Comparison of ENCODE assay signal across 34 cellular contexts in the genomic region with DNA sequence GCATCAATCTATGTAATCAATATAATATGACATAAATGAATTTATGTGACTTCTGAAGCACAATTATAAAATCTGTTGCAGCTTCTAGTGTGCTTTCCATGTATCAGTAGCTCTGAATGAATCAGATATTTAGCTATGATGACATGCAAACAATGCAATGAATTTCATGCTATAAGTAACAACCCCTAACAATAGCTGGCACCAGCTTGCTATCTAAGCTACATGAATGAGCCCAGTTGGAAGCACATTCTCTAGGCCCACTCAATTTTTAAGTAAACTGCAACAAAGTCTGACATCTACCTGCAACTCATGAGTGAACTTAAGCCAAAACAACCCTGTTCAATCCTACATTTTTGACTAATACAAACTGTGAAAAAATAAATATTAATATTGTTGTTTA.
A peak's percentile ranks its signal among the peaks of the same experiment; 100 is the strongest.
DNase-seq lines count a peak whose midpoint lies in the region; TF ChIP-seq lines count a peak whose summit lies in the region.
"Had no signal": no experiment of that assay in that cellular context is flagged by ENCODE, and none has a peak within 500 bp of the region (broad histone marks: within the 10 kb centered on the region; RNA-seq: fewer than 3 reads in every experiment).

No MANE protein-coding gene starts in this region.

- H4K5ac ChIP-seq in mesendoderm (ENCODE audit: low read length): no peak overlapping the region

- H4K8ac ChIP-seq in mesendoderm (ENCODE audit: low read depth, low read length): no peak overlapping the region

- H2BK120ac ChIP-seq in mesendoderm (ENCODE audit: low read depth, low read length): no peak overlapping the region

- no peaks in the 10 kb centered on the region for H3K36me3 ChIP-seq in mesendoderm (ENCODE audit: control insufficient read depth, insufficient read depth, low read length)
- H3K36me3 ChIP-seq: BE2C; BLaER1; BLaER1 treated with 17β-estradiol and CSF1 and Interleukin-3, amounts not matched to agents 10 nM and 100 nM had no signal

- no peak overlapping the region for H2BK5ac ChIP-seq in mesendoderm (ENCODE audit: low read length)

- TF ChIP-seq RAD21 in Ishikawa (IDR thresholded peaks at IDR 0.05; ENCODE audit: low read depth): 0 out of 2 replicates have a peak, but pooled peaks have one; percentile 6

- TF ChIP-seq EP300 in Ishikawa (IDR thresholded peaks at IDR 0.05; ENCODE audit: borderline replicate concordance): peak; percentile 80

- no peaks in the 10 kb centered on the region for H3K79me1 ChIP-seq in mesendoderm (ENCODE audit: low read length)

- no peak overlapping the region for H3K4me3 ChIP-seq in mesendoderm (ENCODE audit: low read length)
- H3K4me3 ChIP-seq: A549; BLaER1; BLaER1 treated with 17β-estradiol and CSF1 and Interleukin-3, amounts not matched to agents 10 nM and 100 nM had no signal

- no peaks in the 10 kb centered on the region for H3K79me2 ChIP-seq in mesendoderm (ENCODE audit: control insufficient read depth, insufficient read depth, low read length)

- no peak overlapping the region for H3K9ac ChIP-seq in mesendoderm (ENCODE audit: low read length)
- H3K9ac ChIP-seq: BLaER1; BLaER1 treated with 17β-estradiol and CSF1 and Interleukin-3, amounts not matched to agents 10 nM and 100 nM had no signal

- no peak for TF ChIP-seq CTCF in CD14-positive monocyte (IDR thresholded peaks at IDR 0.05)

- no peak overlapping the region for H3K4ac ChIP-seq in mesendoderm (ENCODE audit: low read depth, low read length)

- no peaks in the 10 kb centered on the region for H3K27me3 Mint-ChIP-seq in activated CD4-positive, alpha-beta memory T cell treated with anti-CD3 and anti-CD28 coated beads for 36 hours
- H3K27me3 Mint-ChIP-seq in CD14-positive monocyte (ENCODE audit: low read depth in 3 of 3): no peaks in the 10 kb centered on the region
- H3K27me3 Mint-ChIP-seq: B cell; CD4-positive, alpha-beta memory T cell; CD4-positive, alpha-beta T cell; CD4-positive, CD25-positive, alpha-beta regulatory T cell; CD8-positive, alpha-beta memory T cell had no signal

- CTCF ChIA-PET in activated CD4-positive, alpha-beta memory T cell treated with anti-CD3 and anti-CD28 coated beads for 36 hours (lab: Charles Lee): no interaction called here

- DNase-seq in NCI-H345 treated with DMSO at 0.1 percent for 48 hours (lab: John Stamatoyannopoulos, UW; ENCODE audit: unreplicated experiment): peak; percentile 5
- no peak for DNase-seq in NCI-H345 (lab: John Stamatoyannopoulos, UW)
- DNase-seq in NCI-H69 (lab: John Stamatoyannopoulos, UW): peak; percentile 19
- peak; percentile 2 for DNase-seq in mesendoderm
- no peak for DNase-seq in SIG-M5 (lab: John Stamatoyannopoulos, UW)
- no peak for DNase-seq in activated CD4-positive, alpha-beta memory T cell treated with anti-CD3 and anti-CD28 coated beads for 36 hours
- DNase-seq in CD14-positive monocyte (ENCODE audit: low spot score): no peak
- DNase-seq: 8988T; ACHN; AML-193; BE2C; C1 segment of cervical spinal cord; Caco-2; Calu3; CD4-positive, alpha-beta memory T cell; CD4-positive, alpha-beta T cell; CD4-positive, CD25-positive, alpha-beta regulatory T cell; CD8-positive, alpha-beta memory T cell; CD8-positive, alpha-beta T cell; COR-L47; DMS 273 treated with DMSO at 0.1 percent for 48 hours; DMS153; DMS53; DMS79; DMS79 treated with DMSO at 0.1 percent for 48 hours; DND-41; EL had no signal

- H3K4me3 Mint-ChIP-seq in activated CD4-positive, alpha-beta memory T cell treated with anti-CD3 and anti-CD28 coated beads for 36 hours: no peak overlapping the region
- H3K4me3 Mint-ChIP-seq in CD14-positive monocyte: no peak overlapping the region
- H3K4me3 Mint-ChIP-seq: B cell; CD4-positive, alpha-beta memory T cell; CD4-positive, alpha-beta T cell; CD4-positive, CD25-positive, alpha-beta regulatory T cell; CD8-positive, alpha-beta memory T cell; CD8-positive, alpha-beta T cell had no signal

- H3K9me3 Mint-ChIP-seq in activated CD4-positive, alpha-beta memory T cell treated with anti-CD3 and anti-CD28 coated beads for 36 hours: peaks cover 19% of the 10 kb centered on the region
- peaks cover 0 to 2% (median 0%) of the 10 kb centered on the region in 7 donors for H3K9me3 Mint-ChIP-seq in CD14-positive monocyte

- no peak overlapping the region for H3K23ac ChIP-seq in mesendoderm (ENCODE audit: low read length)

- no peaks in the 10 kb centered on the region for H3K4me1 ChIP-seq in mesendoderm (ENCODE audit: control insufficient read depth, low read depth, low read length)
- H3K4me1 ChIP-seq: A549; BE2C; BLaER1; BLaER1 treated with 17β-estradiol and CSF1 and Interleukin-3, amounts not matched to agents 10 nM and 100 nM; Caco-2 had no signal

- H3K27ac ChIP-seq in mesendoderm (ENCODE audit: low read depth, low read length): no peak overlapping the region
- H3K27ac ChIP-seq: 22Rv1; A549; BLaER1; BLaER1 treated with 17β-estradiol and CSF1 and Interleukin-3, amounts not matched to agents 10 nM and 100 nM; C4-2B had no signal

- no peak overlapping the region for H3K4me2 ChIP-seq in mesendoderm (ENCODE audit: low read length)
- H3K4me2 ChIP-seq: A549; BLaER1; BLaER1 treated with 17β-estradiol and CSF1 and Interleukin-3, amounts not matched to agents 10 nM and 100 nM had no signal

- H2AK5ac ChIP-seq in mesendoderm (ENCODE audit: low read length): no peak overlapping the region

- POLR2A ChIA-PET in activated CD4-positive, alpha-beta memory T cell treated with anti-CD3 and anti-CD28 coated beads for 36 hours (lab: Charles Lee): no interaction called here

- H3K36me3 Mint-ChIP-seq in activated CD4-positive, alpha-beta memory T cell treated with anti-CD3 and anti-CD28 coated beads for 36 hours: no peaks in the 10 kb centered on the region
- no peaks in the 10 kb centered on the region for H3K36me3 Mint-ChIP-seq in CD14-positive monocyte
- H3K36me3 Mint-ChIP-seq: CD4-positive, alpha-beta memory T cell; CD4-positive, CD25-positive, alpha-beta regulatory T cell; CD8-positive, alpha-beta memory T cell; CD8-positive, alpha-beta T cell had no signal

- H3K27me3 ChIP-seq in mesendoderm (ENCODE audit: insufficient read depth, low read length, poor library complexity): no peaks in the 10 kb centered on the region
- H3K27me3 ChIP-seq: BE2C; BLaER1; BLaER1 treated with 17β-estradiol and CSF1 and Interleukin-3, amounts not matched to agents 10 nM and 100 nM had no signal

- intact Hi-C loops in activated CD4-positive, alpha-beta memory T cell treated with anti-CD3 and anti-CD28 coated beads for 36 hours (cut with micrococcal nuclease): no loop called here
- intact Hi-C loops in CD14-positive monocyte (cut with micrococcal nuclease): no loop called here

- H3K27ac Mint-ChIP-seq in activated CD4-positive, alpha-beta memory T cell treated with anti-CD3 and anti-CD28 coated beads for 36 hours: no peak overlapping the region
- H3K27ac Mint-ChIP-seq in CD14-positive monocyte: no peak overlapping the region
- H3K27ac Mint-ChIP-seq: B cell; CD4-positive, alpha-beta memory T cell; CD4-positive, alpha-beta T cell; CD4-positive, CD25-positive, alpha-beta regulatory T cell; CD8-positive, alpha-beta memory T cell; CD8-positive, alpha-beta T cell had no signal

- no peaks in the 10 kb centered on the region for H3K4me1 Mint-ChIP-seq in activated CD4-positive, alpha-beta memory T cell treated with anti-CD3 and anti-CD28 coated beads for 36 hours (ENCODE audit: low read depth)
- no peaks in the 10 kb centered on the region for H3K4me1 Mint-ChIP-seq in CD14-positive monocyte
- H3K4me1 Mint-ChIP-seq: B cell; CD4-positive, alpha-beta memory T cell; CD4-positive, CD25-positive, alpha-beta regulatory T cell; CD8-positive, alpha-beta memory T cell had no signal

- H3K56ac ChIP-seq in mesendoderm (ENCODE audit: low read length): no peak overlapping the region

- H3K18ac ChIP-seq in mesendoderm (ENCODE audit: low read length): no peak overlapping the region

- H2BK15ac ChIP-seq in mesendoderm (replicated peaks; ENCODE audit: low read depth): no peak overlapping the region

TF ChIP-seq in Ishikawa, 13 proteins besides CTCF, POLR2A, EP300 and RAD21:
- peak; percentile 86 for TF ChIP-seq TEAD4 (IDR thresholded peaks at IDR 0.05)
- TF ChIP-seq, protein P1, sequence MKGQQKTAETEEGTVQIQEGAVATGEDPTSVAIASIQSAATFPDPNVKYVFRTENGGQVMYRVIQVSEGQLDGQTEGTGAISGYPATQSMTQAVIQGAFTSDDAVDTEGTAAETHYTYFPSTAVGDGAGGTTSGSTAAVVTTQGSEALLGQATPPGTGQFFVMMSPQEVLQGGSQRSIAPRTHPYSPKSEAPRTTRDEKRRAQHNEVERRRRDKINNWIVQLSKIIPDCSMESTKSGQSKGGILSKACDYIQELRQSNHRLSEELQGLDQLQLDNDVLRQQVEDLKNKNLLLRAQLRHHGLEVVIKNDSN (IDR thresholded peaks at IDR 0.05): no peak
- peak; percentile 80 for TF ChIP-seq NFIC (IDR thresholded peaks at IDR 0.05)
- TF ChIP-seq, protein P2, sequence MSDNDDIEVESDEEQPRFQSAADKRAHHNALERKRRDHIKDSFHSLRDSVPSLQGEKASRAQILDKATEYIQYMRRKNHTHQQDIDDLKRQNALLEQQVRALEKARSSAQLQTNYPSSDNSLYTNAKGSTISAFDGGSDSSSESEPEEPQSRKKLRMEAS (IDR thresholded peaks at IDR 0.05): no peak
- peak; percentile 64 for TF ChIP-seq TCF12 (IDR thresholded peaks at IDR 0.05; ENCODE audit: low read depth)
- TF ChIP-seq FOXM1 (IDR thresholded peaks at IDR 0.05; ENCODE audit: borderline replicate concordance, low read depth): peak; percentile 63; the same call in 1 of the 2 replicates
- TF ChIP-seq ZBTB7A (IDR thresholded peaks at IDR 0.05; ENCODE audit: low read depth): no peak

Comparison
In these comparisons a context has a peak if more than half of its experiments do, and no peak if none do; other contexts are left out.
1. DNase-seq: peak in NCI-H345 treated with DMSO at 0.1 percent for 48 hours (single experiment), NCI-H69 (single experiment) and mesendoderm (single experiment); none in NCI-H345 (single experiment), SIG-M5 (single experiment), activated CD4-positive, alpha-beta memory T cell treated with anti-CD3 and anti-CD28 coated beads for 36 hours (single experiment) and CD14-positive monocyte (single experiment).